In genomic region chr16:29943846-29944669, GRCh38 we compare ENCODE assay signal across 8 cellular contexts. TPM values are rescaled to one million over a fixed set of nuclear protein-coding genes. Genes with fewer than 3 reads are reported as not detected.
A peak's percentile ranks its signal among the peaks of the same experiment; 100 is the strongest.
DNase-seq lines count a peak whose midpoint lies in the region; ATAC-seq lines count a peak whose summit lies in the region.

No MANE protein-coding gene starts in this region.

- DNase-seq in GM04504 (ENCODE audit: low read depth): peak; percentile 98
- DNase-seq in NCI-H460 (ENCODE audit: extremely low read depth, low read depth): peak; percentile 98
- peak; percentile 70 for DNase-seq in cerebellar cortex (ENCODE audit: low spot score)
- DNase-seq in myocyte (ENCODE audit: low read depth): peak; percentile 95
- no peak for DNase-seq in stimulated activated CD8-positive, alpha-beta memory T cell treated with anti-CD3 and anti-CD28 coated beads, Interleukin-4, amount 100 ng/mL, for 48 hours
- no peak for DNase-seq in activated naive CD8-positive, alpha-beta T cell treated with anti-CD3 and anti-CD28 coated beads, Interleukin-2, amount 50 U/mL, for 24 hours
- no peak for DNase-seq in stimulated activated CD4-positive, alpha-beta T cell treated with anti-CD3 and anti-CD28 coated beads, Interleukin-4, amount 100 ng/mL, for 4 hours

- no peak overlapping the region for H3K27ac Mint-ChIP-seq in activated naive CD8-positive, alpha-beta T cell treated with anti-CD3 and anti-CD28 coated beads, Interleukin-2, amount 50 U/mL, for 24 hours

- H3K4me3 Mint-ChIP-seq in activated naive CD8-positive, alpha-beta T cell treated with anti-CD3 and anti-CD28 coated beads, Interleukin-2, amount 50 U/mL, for 24 hours: no peak overlapping the region

- H3K9me3 Mint-ChIP-seq in activated naive CD8-positive, alpha-beta T cell treated with anti-CD3 and anti-CD28 coated beads, Interleukin-2, amount 50 U/mL, for 24 hours: no peaks in the 10 kb centered on the region

- no peaks in the 10 kb centered on the region for H3K4me1 Mint-ChIP-seq in activated naive CD8-positive, alpha-beta T cell treated with anti-CD3 and anti-CD28 coated beads, Interleukin-2, amount 50 U/mL, for 24 hours

- ATAC-seq in activated naive CD8-positive, alpha-beta T cell treated with anti-CD3 and anti-CD28 coated beads, Interleukin-2, amount 50 U/mL, for 24 hours: no peak
- ATAC-seq in GM18520 (IDR thresholded peaks at IDR 0.05; ENCODE audit: unreplicated experiment): no peak

- H3K27me3 Mint-ChIP-seq in activated naive CD8-positive, alpha-beta T cell treated with anti-CD3 and anti-CD28 coated beads, Interleukin-2, amount 50 U/mL, for 24 hours: no peaks in the 10 kb centered on the region

- no peaks in the 10 kb centered on the region for H3K36me3 Mint-ChIP-seq in activated naive CD8-positive, alpha-beta T cell treated with anti-CD3 and anti-CD28 coated beads, Interleukin-2, amount 50 U/mL, for 24 hours (ENCODE audit: low read depth)

RNA-seq across cellular contexts. Expression of gene TMEM219, which starts 17.8 kb away (rescaled TPM):
- 67.8 and 68.5 TPM in 2 replicates for total RNA-seq in NCI-H460 (2014; rRNA removed; shearing (Covaris generic))
- polyA plus RNA-seq in NCI-H460 (2014; cell fraction: nucleus; rRNA removed): 84.1 and 89.6 TPM in 2 replicates
- total RNA-seq in myocyte: 89.8 and 92.2 TPM in 2 replicates
- 151 TPM for polyA plus RNA-seq in myocyte (2012)

RNA-seq across cellular contexts. Expression of gene KCTD13, which starts 18.0 kb away (rescaled TPM):
- 20.1 and 24.0 TPM in 2 replicates for total RNA-seq in NCI-H460 (2014; rRNA removed; shearing (Covaris generic))
- polyA plus RNA-seq in NCI-H460 (2014; cell fraction: nucleus; rRNA removed): 61.0 and 67.8 TPM in 2 replicates
- total RNA-seq in myocyte: 6.8 and 9.3 TPM in 2 replicates
- polyA plus RNA-seq in myocyte (2012): 18.2 TPM

RNA-seq across cellular contexts. Expression of gene TAOK2, which starts 29.6 kb away (rescaled TPM):
- total RNA-seq in NCI-H460 (2014; rRNA removed; shearing (Covaris generic)): 20.4 and 22.0 TPM in 2 replicates
- 77.6 and 98.6 TPM in 2 replicates for polyA plus RNA-seq in NCI-H460 (2014; cell fraction: nucleus; rRNA removed)
- total RNA-seq in myocyte: 49.9 and 75.7 TPM in 2 replicates
- 38.2 TPM for polyA plus RNA-seq in myocyte (2012)

RNA-seq across cellular contexts. Expression of gene ASPHD1, which starts 43.8 kb away (rescaled TPM):
- total RNA-seq in NCI-H460 (2014; rRNA removed; shearing (Covaris generic)): 8.5 and 11.6 TPM in 2 replicates
- polyA plus RNA-seq in NCI-H460 (2014; cell fraction: nucleus; rRNA removed): 13.7 and 44.3 TPM in 2 replicates
- total RNA-seq in myocyte: 3.9 and 4.0 TPM in 2 replicates
- 2.5 TPM for polyA plus RNA-seq in myocyte (2012)

RNA-seq across cellular contexts. Expression of gene SEZ6L2, which starts 44.7 kb away (rescaled TPM):
- total RNA-seq in NCI-H460 (2014; rRNA removed; shearing (Covaris generic)): 14.7 and 18.7 TPM in 2 replicates
- 16.9 and 535 TPM in 2 replicates for polyA plus RNA-seq in NCI-H460 (2014; cell fraction: nucleus; rRNA removed)
- total RNA-seq in myocyte: 6.4 and 11.8 TPM in 2 replicates
- polyA plus RNA-seq in myocyte (2012): 2.5 TPM

Comparison
In these comparisons a context has a peak if more than half of its experiments do, and no peak if none do; other contexts are left out.
1. DNase-seq: peak in GM04504 (single experiment), NCI-H460 (single experiment), cerebellar cortex (single experiment) and myocyte (single experiment); none in stimulated activated CD8-positive, alpha-beta memory T cell treated with anti-CD3 and anti-CD28 coated beads, Interleukin-4, amount 100 ng/mL, for 48 hours (single experiment), activated naive CD8-positive, alpha-beta T cell treated with anti-CD3 and anti-CD28 coated beads, Interleukin-2, amount 50 U/mL, for 24 hours (single experiment) and stimulated activated CD4-positive, alpha-beta T cell treated with anti-CD3 and anti-CD28 coated beads, Interleukin-4, amount 100 ng/mL, for 4 hours (0 of 2).